ENCODE assay signal across 8 cellular contexts in genomic region chr10:22230331-22230833, GRCh38. TPM values are rescaled to one million over a fixed set of nuclear protein-coding genes. Genes with fewer than 3 reads are reported as not detected.
A peak's percentile ranks its signal among the peaks of the same experiment; 100 is the strongest.
DNase-seq lines count a peak whose midpoint lies in the region; ATAC-seq and TF ChIP-seq lines count a peak whose summit lies in the region.

No MANE protein-coding gene starts in this region.

- POLR2A ChIA-PET in PC-9 (lab: Charles Lee; ENCODE audit: unreplicated experiment): interaction anchor here (0.7 kb wide), 1 partner anchor 83 kb away, joined by 5 read pairs; no protein-coding TSS in a partner anchor

- peak overlapping the region; percentile 82 for H3K4me3 ChIP-seq in PC-9

- H3K36me3 ChIP-seq in PC-9 (ENCODE audit: low read depth): no peaks in the 10 kb centered on the region

- H3K27ac ChIP-seq in PC-9: 0 out of 2 replicates have a peak overlapping the region, but pooled peaks have one; percentile 5

- no peaks in the 10 kb centered on the region for H3K9me2 ChIP-seq in PC-9 (ENCODE audit: insufficient read depth)

- H3K27me3 Mint-ChIP-seq in brain: peaks cover 25% of the 10 kb centered on the region

- TF ChIP-seq RAD21 in Ishikawa (IDR thresholded peaks at IDR 0.05; ENCODE audit: low read depth): no peak

- H3K4me1 Mint-ChIP-seq in brain: peaks cover 18% of the 10 kb centered on the region
- H3K4me1 Mint-ChIP-seq in stimulated activated effector memory CD8-positive, alpha-beta T cell treated with anti-CD3 and anti-CD28 coated beads, Interleukin-12 subunit alpha, Interleukin-12 subunit beta, amount 100 ng/mL, for 72 hours: peaks cover 22% of the 10 kb centered on the region

- TF ChIP-seq EP300 in Ishikawa (IDR thresholded peaks at IDR 0.05; ENCODE audit: borderline replicate concordance): no peak

- no peak for TF ChIP-seq CTCF in PC-9 (conservative IDR thresholded peaks at IDR 0.05)
- TF ChIP-seq CTCF in brain (conservative IDR thresholded peaks at IDR 0.05): no peak

- peak overlapping the region; percentile 87 to 98 (median 91) for H3K4me3 Mint-ChIP-seq in brain
- H3K4me3 Mint-ChIP-seq in stimulated activated effector memory CD8-positive, alpha-beta T cell treated with anti-CD3 and anti-CD28 coated beads, Interleukin-12 subunit alpha, Interleukin-12 subunit beta, amount 100 ng/mL, for 72 hours: peak overlapping the region; percentile 75

- no peaks in the 10 kb centered on the region for H3K36me3 Mint-ChIP-seq in brain
- H3K36me3 Mint-ChIP-seq in stimulated activated effector memory CD8-positive, alpha-beta T cell treated with anti-CD3 and anti-CD28 coated beads, Interleukin-12 subunit alpha, Interleukin-12 subunit beta, amount 100 ng/mL, for 72 hours: peaks cover 25% of the 10 kb centered on the region

- 0 out of 2 replicates have a peak, but pooled peaks cover 5% of the 10 kb centered on the region for H3F3A ChIP-seq in PC-9 (ENCODE audit: insufficient read depth, low read depth)

- no peaks in the 10 kb centered on the region for H3K27me3 ChIP-seq in PC-9 (ENCODE audit: insufficient read depth, low read depth)

- peak; percentile 56 for DNase-seq in Daoy (ENCODE audit: low read depth)
- DNase-seq in PC-9: no peak
- peak; percentile 78 for DNase-seq in inferior parietal cortex (ENCODE audit: extremely low spot score)
- DNase-seq in stimulated activated effector memory CD8-positive, alpha-beta T cell treated with anti-CD3 and anti-CD28 coated beads, Interleukin-12 subunit alpha, Interleukin-12 subunit beta, amount 100 ng/mL, for 72 hours (ENCODE audit: low spot score in 2 of 2): no peak

- H3K9me3 Mint-ChIP-seq in brain: peaks cover 0 to 7% (median 0%) of the 10 kb centered on the region in 5 experiments
- no peaks in the 10 kb centered on the region for H3K9me3 Mint-ChIP-seq in stimulated activated effector memory CD8-positive, alpha-beta T cell treated with anti-CD3 and anti-CD28 coated beads, Interleukin-12 subunit alpha, Interleukin-12 subunit beta, amount 100 ng/mL, for 72 hours

- ATAC-seq in stimulated activated effector memory CD8-positive, alpha-beta T cell treated with anti-CD3 and anti-CD28 coated beads, Interleukin-12 subunit alpha, Interleukin-12 subunit beta, amount 100 ng/mL, for 72 hours: peak; percentile 52
- ATAC-seq in GM18517 (IDR thresholded peaks at IDR 0.05; ENCODE audit: unreplicated experiment) (no peak), HG03378 (IDR thresholded peaks at IDR 0.05; ENCODE audit: unreplicated experiment) (no peak)

- CTCF ChIA-PET in PC-9 (lab: Charles Lee): interaction anchor here (0.6 kb wide), 1 partner anchor 214 kb away, joined by 3 read pairs; no protein-coding TSS in a partner anchor

- H2AFZ ChIP-seq in PC-9: peak overlapping the region; percentile 90

- no TSS peak for BruUV-seq in PC-9 (replicated peaks; lab: Mats Ljungman, UMichigan)

- H3K9me3 ChIP-seq in PC-9 (ENCODE audit: insufficient read depth, low read depth): no peaks in the 10 kb centered on the region

- intact Hi-C loops in PC-9 (cut with micrococcal nuclease; ENCODE audit: unreplicated experiment): no loop called here

- no peaks in the 10 kb centered on the region for H4K20me1 ChIP-seq in PC-9 (ENCODE audit: insufficient read depth)

- no peaks in the 10 kb centered on the region for H3K79me2 ChIP-seq in PC-9 (ENCODE audit: low read depth)

- H3K27ac Mint-ChIP-seq in brain: peak overlapping the region; percentile 17 to 96 (median 73)
- H3K27ac Mint-ChIP-seq in stimulated activated effector memory CD8-positive, alpha-beta T cell treated with anti-CD3 and anti-CD28 coated beads, Interleukin-12 subunit alpha, Interleukin-12 subunit beta, amount 100 ng/mL, for 72 hours: peak overlapping the region; percentile 100

- peak overlapping the region; percentile 81 for H3K4me2 ChIP-seq in PC-9

- H3K4me1 ChIP-seq in PC-9 (replicated peaks; ENCODE audit: insufficient read depth): peaks cover 12% of the 10 kb centered on the region

TF ChIP-seq in Ishikawa, 13 proteins besides CTCF, POLR2A, EP300 and RAD21:
- TF ChIP-seq REST (IDR thresholded peaks at IDR 0.05; ENCODE audit: low read depth) (no peak), MAX (IDR thresholded peaks at IDR 0.05) (peak; percentile 31; the same call in 1 of the 2 replicates), USF1 (IDR thresholded peaks at IDR 0.05) (no peak), CEBPB (IDR thresholded peaks at IDR 0.05) (no peak), FOXM1 (IDR thresholded peaks at IDR 0.05; ENCODE audit: borderline replicate concordance, low read depth) (0 out of 2 replicates have a peak, but pooled peaks have one; percentile 52), EGR1 (IDR thresholded peaks at IDR 0.05) (no peak)

RNA-seq across cellular contexts. Expression of gene EBLN1, which starts 12.6 kb away (rescaled TPM):
- not detected in 2 replicates for total RNA-seq in Daoy (2014; rRNA removed; shearing (Covaris generic))
- total RNA-seq in PC-9 (2021): not detected in 2 replicates
- not detected for polyA plus RNA-seq in brain (ENCODE audit: insufficient read depth, low read depth, low replicate concordance)

Comparison
In these comparisons a context has a peak if more than half of its experiments do, and no peak if none do; other contexts are left out.
1. DNase-seq: peak in Daoy (single experiment) and inferior parietal cortex (single experiment); none in PC-9 (0 of 2) and stimulated activated effector memory CD8-positive, alpha-beta T cell treated with anti-CD3 and anti-CD28 coated beads, Interleukin-12 subunit alpha, Interleukin-12 subunit beta, amount 100 ng/mL, for 72 hours (0 of 2).